Comparison of ENCODE assay signal across 19 cellular contexts in the genomic region with DNA sequence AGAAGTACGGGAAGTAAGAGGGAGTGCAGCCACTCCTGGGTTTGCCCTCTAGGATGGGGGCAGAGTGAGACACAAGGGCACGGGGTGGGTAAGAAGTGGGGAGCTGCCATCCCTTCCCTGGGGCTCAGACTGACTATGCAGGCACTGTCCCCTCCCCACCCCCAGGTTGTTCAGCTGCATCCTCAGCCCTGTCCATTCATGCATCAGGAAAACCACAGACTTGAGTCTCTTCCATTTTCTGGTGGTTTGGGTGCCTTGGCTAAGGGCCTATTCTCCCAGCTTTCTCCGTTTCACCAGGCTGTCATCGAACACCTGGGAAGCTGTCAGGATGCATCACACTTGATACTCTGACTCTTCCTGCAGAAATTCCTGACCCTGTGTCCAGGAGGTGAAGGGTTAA.
A peak's percentile ranks its signal among the peaks of the same experiment; 100 is the strongest.
DNase-seq lines count a peak whose midpoint lies in the region; ATAC-seq and TF ChIP-seq lines count a peak whose summit lies in the region.
"Had no signal": no experiment of that assay in that cellular context is flagged by ENCODE, and none has a peak within 500 bp of the region (broad histone marks: within the 10 kb centered on the region; RNA-seq: fewer than 3 reads in every experiment).

No MANE protein-coding gene starts in this region.

- intact Hi-C loops in esophagus squamous epithelium (cut with DNase I) = no loop called here

- TF ChIP-seq CTCF in esophagus squamous epithelium (IDR thresholded peaks at IDR 0.05) (no peak), suprapubic skin (IDR thresholded peaks at IDR 0.05) (no peak)

- H3K36me3 ChIP-seq in esophagus squamous epithelium (no peaks in the 10 kb centered on the region), suprapubic skin (no peaks in the 10 kb centered on the region)
- H3K36me3 ChIP-seq: HAP-1, Peyer's patch had no signal

- H3K27ac ChIP-seq in esophagus squamous epithelium (peak overlapping the region; percentile 74 to 91 (median 82)), suprapubic skin (peak overlapping the region; percentile 78), substantia nigra (ENCODE audit: low read depth, low read length, poor library complexity, severe bottlenecking) (no peak overlapping the region)
- H3K27ac ChIP-seq: 22Rv1, HL-60, Peyer's patch had no signal

- TF ChIP-seq EP300 in suprapubic skin (IDR thresholded peaks at IDR 0.05) = no peak

- no peak for ATAC-seq in HG02885 (IDR thresholded peaks at IDR 0.05; ENCODE audit: poor library complexity, unreplicated experiment)
- no peak for ATAC-seq in GM18511 (IDR thresholded peaks at IDR 0.05; ENCODE audit: unreplicated experiment)
- ATAC-seq: K562 had no signal

- H3K4me3 ChIP-seq in esophagus squamous epithelium = no peak overlapping the region
- H3K4me3 ChIP-seq in suprapubic skin = no peak overlapping the region
- H3K4me3 ChIP-seq: HAP-1, K562, Peyer's patch had no signal

- DNase-seq in DMS79 treated with DMSO at 0.1 percent for 48 hours (lab: John Stamatoyannopoulos, UW) (peak; percentile 10), DMS79 (lab: John Stamatoyannopoulos, UW) (no peak), astrocyte of the hippocampus (ENCODE audit: low read depth, low spot score) (peak; percentile 71), esophagus squamous epithelium (lab: John Stamatoyannopoulos, UW) (no peak), suprapubic skin (ENCODE audit: low spot score in 2 of 2) (peak in 1 of 2 donors; percentile 72), substantia nigra (lab: John Stamatoyannopoulos, UW) (no peak)
- DNase-seq: CD8-positive, alpha-beta memory T cell; DND-41; GDM1; NCI-H1436 treated with DMSO at 0.1 percent for 48 hours; NCI-H2029 treated with DMSO at 0.1 percent for 48 hours; Peyer's patch; SHP77 treated with DMSO at 0.1 percent for 48 hours had no signal

- TF ChIP-seq POLR2A in esophagus squamous epithelium (IDR thresholded peaks at IDR 0.05) (no peak), suprapubic skin (IDR thresholded peaks at IDR 0.05) (no peak)

- H3K4me1 ChIP-seq in esophagus squamous epithelium (peaks cover 12 to 52% (median 14%) of the 10 kb centered on the region in 3 donors), suprapubic skin (peaks cover 34% of the 10 kb centered on the region)
- H3K4me1 ChIP-seq: HAP-1, Peyer's patch had no signal

- H3K9me3 ChIP-seq in esophagus squamous epithelium (peaks cover 0 to 12% (median 0%) of the 10 kb centered on the region in 3 donors), suprapubic skin (no peaks in the 10 kb centered on the region)
- H3K9me3 ChIP-seq: Peyer's patch had no signal

- H3K27me3 ChIP-seq in esophagus squamous epithelium (peaks cover 0 to 13% (median 0%) of the 10 kb centered on the region in 4 donors), suprapubic skin (no peaks in the 10 kb centered on the region)
- H3K27me3 ChIP-seq: Peyer's patch had no signal

- 51 to 63% methylated on average over 1 to 4 of the region's 4 CpGs for WGBS in esophagus squamous epithelium, 2 donors
- 48% methylated on average over 4 of the region's 4 CpGs for WGBS in suprapubic skin

Comparison
In these comparisons a context has a peak if more than half of its experiments do, and no peak if none do; other contexts are left out.
1. DNase-seq: peak in DMS79 treated with DMSO at 0.1 percent for 48 hours (single experiment) and astrocyte of the hippocampus (single experiment); none in DMS79 (single experiment), esophagus squamous epithelium (single experiment) and substantia nigra (0 of 49).